Comparison of ENCODE assay signal across 8 cellular contexts in genomic region chr3:129003578-129004112, GRCh38. TPM values are rescaled to one million over a fixed set of nuclear protein-coding genes. Genes with fewer than 3 reads are reported as not detected.
A peak's percentile ranks its signal among the peaks of the same experiment; 100 is the strongest.
DNase-seq lines count a peak whose midpoint lies in the region; ATAC-seq, FAIRE-seq and TF ChIP-seq lines count a peak whose summit lies in the region.

No MANE protein-coding gene starts in this region.

- peaks cover 15% of the 10 kb centered on the region for H3K4me1 ChIP-seq in endothelial cell of umbilical vein (ENCODE audit: control insufficient read depth, extremely low read depth, insufficient read depth, low read length)
- H3K4me1 ChIP-seq in rectal smooth muscle tissue (ENCODE audit: control insufficient read depth, insufficient read depth, low read length) = peaks cover 8% of the 10 kb centered on the region

- H3K9me3 ChIP-seq in endothelial cell of umbilical vein (replicated peaks; ENCODE audit: control insufficient read depth, insufficient read depth, low read length) = no peaks in the 10 kb centered on the region

- no peaks in the 10 kb centered on the region for H3K9me1 ChIP-seq in endothelial cell of umbilical vein (replicated peaks; ENCODE audit: control insufficient read depth, extremely low read depth, insufficient read depth, low read length)

- CTCF ChIA-PET in activated CD4-positive, alpha-beta T cell treated with anti-CD3 and anti-CD28 coated beads for 36 hours (lab: Charles Lee) = interaction anchor here (0.6 to 2.2 kb wide), 10 partner anchors 10 to 221 kb away, joined by 3 to 12 read pairs (median 4); no protein-coding TSS in a partner anchor
- CTCF ChIA-PET in endothelial cell of umbilical vein (lab: Charles Lee) (interaction anchor here (1.2 to 3.2 kb wide), 4 partner anchors 12 to 49 kb away, joined by 3 to 26 read pairs (median 14); no protein-coding TSS in a partner anchor), HEK293T (lab: Yijun Ruan, JAX) (no interaction called here)

- dilution Hi-C loops in endothelial cell of umbilical vein (cut with MboI; ENCODE audit: extremely low pct_ligation_motif_present, low sequenced_read_pairs) = no loop called here

- intact Hi-C loops in activated CD4-positive, alpha-beta T cell treated with anti-CD3 and anti-CD28 coated beads for 36 hours (cut with DNase I, micrococcal nuclease) = no loop called here
- intact Hi-C loops in endothelial cell of umbilical vein (cut with micrococcal nuclease) = no loop called here

- H2AFZ ChIP-seq in endothelial cell of umbilical vein (ENCODE audit: low read depth, low read length) = peak overlapping the region; percentile 39

- H3K27me3 ChIP-seq in endothelial cell of umbilical vein (ENCODE audit: control insufficient read depth in 2 of 2, insufficient read depth in 2 of 2, low read length in 2 of 2) (peaks cover 26 to 45% of the 10 kb centered on the region in 2 experiments), rectal smooth muscle tissue (ENCODE audit: control insufficient read depth, insufficient read depth, low read length) (peaks cover 14% of the 10 kb centered on the region), brain microvascular endothelial cell (replicated peaks) (peaks cover 62% of the 10 kb centered on the region)

- H3K27ac ChIP-seq in endothelial cell of umbilical vein (ENCODE audit: insufficient read depth, low read depth, low read length) = no peak overlapping the region
- H3K27ac ChIP-seq in rectal smooth muscle tissue (ENCODE audit: low read depth, low read length) = no peak overlapping the region
- no peak overlapping the region for H3K27ac ChIP-seq in brain microvascular endothelial cell

- FAIRE-seq in endothelial cell of umbilical vein (lab: Jason Lieb, UNC) = no peak

- H3K4me2 ChIP-seq in endothelial cell of umbilical vein (ENCODE audit: insufficient read depth, low read length) = no peak overlapping the region

- H4K20me1 ChIP-seq in endothelial cell of umbilical vein (replicated peaks; ENCODE audit: control insufficient read depth, extremely low read depth, insufficient read depth, low read length) = no peaks in the 10 kb centered on the region

- no peaks in the 10 kb centered on the region for H3K79me2 ChIP-seq in endothelial cell of umbilical vein (ENCODE audit: control insufficient read depth, insufficient read depth, low read length)

- peaks cover 36% of the 10 kb centered on the region for H3K4me1 Mint-ChIP-seq in activated CD4-positive, alpha-beta T cell treated with anti-CD3 and anti-CD28 coated beads for 36 hours

- in situ Hi-C loops in brain microvascular endothelial cell (cut with HindIII; ENCODE audit: low pct_ligation_motif_present, low sequenced_read_pairs) = no loop called here

- H3K27me3 Mint-ChIP-seq in activated CD4-positive, alpha-beta T cell treated with anti-CD3 and anti-CD28 coated beads for 36 hours = peaks cover 27% of the 10 kb centered on the region

- H3K9me3 Mint-ChIP-seq in activated CD4-positive, alpha-beta T cell treated with anti-CD3 and anti-CD28 coated beads for 36 hours (ENCODE audit: low read depth) = no peaks in the 10 kb centered on the region

- TF ChIP-seq CTCF in endothelial cell of umbilical vein (IDR thresholded peaks at IDR 0.05; ENCODE audit: extremely low read depth in 1 of 2, insufficient read depth in 1 of 2, low read depth in 1 of 2, low read length in 2 of 2) = peak in 1 of 2 donors; percentile 12
- no peak for TF ChIP-seq CTCF in brain microvascular endothelial cell (IDR thresholded peaks at IDR 0.05; ENCODE audit: low read depth, low read length, missing control alignments)

- ATAC-seq in activated CD4-positive, alpha-beta T cell treated with anti-CD3 and anti-CD28 coated beads for 36 hours = peak; percentile 74

- no peak overlapping the region for H3K9ac ChIP-seq in endothelial cell of umbilical vein (replicated peaks; ENCODE audit: extremely low read depth, insufficient read depth, low read length)
- H3K9ac ChIP-seq in rectal smooth muscle tissue (ENCODE audit: low read length) = no peak overlapping the region

- H3K36me3 ChIP-seq in endothelial cell of umbilical vein (ENCODE audit: control insufficient read depth in 2 of 2, extremely low read depth in 1 of 2, insufficient read depth in 2 of 2, low read length in 2 of 2) = no peaks in the 10 kb centered on the region
- peaks cover 3% of the 10 kb centered on the region for H3K36me3 ChIP-seq in rectal smooth muscle tissue (ENCODE audit: control insufficient read depth, insufficient read depth, low read length)
- no peaks in the 10 kb centered on the region for H3K36me3 ChIP-seq in brain microvascular endothelial cell (replicated peaks)

- H3K4me3 Mint-ChIP-seq in activated CD4-positive, alpha-beta T cell treated with anti-CD3 and anti-CD28 coated beads for 36 hours = peak overlapping the region; percentile 52

- DNase-seq in NCI-H2029 (lab: John Stamatoyannopoulos, UW) (peak; percentile 81), NCI-H2029 treated with DMSO at 0.1 percent for 48 hours (lab: John Stamatoyannopoulos, UW) (no peak), endothelial cell of umbilical vein (ENCODE audit: low read depth, low spot score) (no peak), superior temporal gyrus (ENCODE audit: extremely low spot score) (no peak), HEK293T (ENCODE audit: extremely low spot score) (no peak), brain microvascular endothelial cell (no peak)
- DNase-seq in activated CD4-positive, alpha-beta T cell treated with anti-CD3 and anti-CD28 coated beads for 36 hours = peak; percentile 77

- H3K27ac Mint-ChIP-seq in activated CD4-positive, alpha-beta T cell treated with anti-CD3 and anti-CD28 coated beads for 36 hours = no peak overlapping the region

- TF ChIP-seq POLR2A in endothelial cell of umbilical vein (IDR thresholded peaks at IDR 0.05; ENCODE audit: low read depth, low read length) = no peak

- no TSS peak for BruUV-seq in endothelial cell of umbilical vein (replicated peaks; lab: Mats Ljungman, UMichigan)

- H3K4me3 ChIP-seq in endothelial cell of umbilical vein (replicated peaks in 1 of 3; ENCODE audit: insufficient read depth in 1 of 3, low read depth in 1 of 3, low read length in 3 of 3) = no peak overlapping the region
- H3K4me3 ChIP-seq in rectal smooth muscle tissue (ENCODE audit: low read length) = peak overlapping the region; percentile 55
- no peak overlapping the region for H3K4me3 ChIP-seq in brain microvascular endothelial cell (ENCODE audit: low read depth, low read length)

- no peaks in the 10 kb centered on the region for H3K36me3 Mint-ChIP-seq in activated CD4-positive, alpha-beta T cell treated with anti-CD3 and anti-CD28 coated beads for 36 hours (ENCODE audit: low read depth)

- POLR2A ChIA-PET in activated CD4-positive, alpha-beta T cell treated with anti-CD3 and anti-CD28 coated beads for 36 hours (lab: Charles Lee) = interaction anchor here (1.2 to 1.7 kb wide), 2 partner anchors 9 to 12 kb away, joined by 4 read pairs; partner anchors contain the start of gene CFAP92
- POLR2A ChIA-PET in endothelial cell of umbilical vein (lab: Charles Lee) = no interaction called here
- POLR2A ChIA-PET in HEK293T (lab: Yijun Ruan, JAX) = no interaction called here

TF ChIP-seq in endothelial cell of umbilical vein, 7 proteins besides CTCF, POLR2A, EP300 and RAD21 (continues in another document):
- TF ChIP-seq FOS (IDR thresholded peaks at IDR 0.05; ENCODE audit: borderline replicate concordance, insufficient read depth, low read length) (no peak), JUN (IDR thresholded peaks at IDR 0.05; ENCODE audit: borderline replicate concordance, insufficient read depth, insufficient read length, low read depth) (no peak)

TF ChIP-seq in HEK293T, 16 proteins besides CTCF, POLR2A, EP300 and RAD21 (continues in another document):
- TF ChIP-seq CTBP1 (IDR thresholded peaks at IDR 0.05; ENCODE audit: borderline replicate concordance) (no peak), FOXA1 (IDR thresholded peaks at IDR 0.05) (no peak), ARNT (IDR thresholded peaks at IDR 0.05) (no peak)

RNA-seq across cellular contexts. Expression of gene EFCC1, which starts 2.5 kb away (rescaled TPM):
- total RNA-seq in activated CD4-positive, alpha-beta T cell treated with anti-CD3 and anti-CD28 coated beads for 36 hours = under 1 TPM; 0.19 to 0.39 TPM
- 0.58 and 0.73 TPM in 2 replicates for total RNA-seq in endothelial cell of umbilical vein
- 1.3 and 1.6 TPM in 2 replicates for polyA plus RNA-seq in endothelial cell of umbilical vein
- 0.44 and 0.51 TPM in 2 replicates for polyA plus RNA-seq in endothelial cell of umbilical vein (2011; cell fraction: cytosol; rRNA removed)
- 1.7 and 3.1 TPM in 2 replicates for polyA plus RNA-seq in endothelial cell of umbilical vein (2011; cell fraction: nucleus; rRNA removed)
- polyA plus RNA-seq in endothelial cell of umbilical vein (2012) = 0.05 and 0.31 TPM in 2 replicates
- polyA minus RNA-seq in endothelial cell of umbilical vein = 0.19 and 1.6 TPM in 2 replicates
- not detected for polyA minus RNA-seq in endothelial cell of umbilical vein (2011; cell fraction: cytosol; rRNA and poly(A)+ RNA removed)
- polyA minus RNA-seq in endothelial cell of umbilical vein (2011; cell fraction: nucleus; rRNA and poly(A)+ RNA removed) = 0.48 and 0.87 TPM in 2 replicates

RNA-seq across cellular contexts. Expression of gene CFAP92, which starts 9.8 kb away (rescaled TPM):
- total RNA-seq in activated CD4-positive, alpha-beta T cell treated with anti-CD3 and anti-CD28 coated beads for 36 hours = under 1 TPM; 0.64 to 0.88 TPM
- total RNA-seq in endothelial cell of umbilical vein = 0.21 and 0.62 TPM in 2 replicates
- polyA plus RNA-seq in endothelial cell of umbilical vein = 0.04 and 0.10 TPM in 2 replicates
- 0.09 and 0.10 TPM in 2 replicates for polyA plus RNA-seq in endothelial cell of umbilical vein (2011; cell fraction: cytosol; rRNA removed)
- polyA plus RNA-seq in endothelial cell of umbilical vein (2011; cell fraction: nucleus; rRNA removed) = 0.21 and 0.25 TPM in 2 replicates
- polyA plus RNA-seq in endothelial cell of umbilical vein (2012) = 0.16 TPM in 1 of 2 replicates, not detected in the other
- polyA minus RNA-seq in endothelial cell of umbilical vein = 0.05 and 0.40 TPM in 2 replicates
- polyA minus RNA-seq in endothelial cell of umbilical vein (2011; cell fraction: cytosol; rRNA and poly(A)+ RNA removed) = not detected
- polyA minus RNA-seq in endothelial cell of umbilical vein (2011; cell fraction: nucleus; rRNA and poly(A)+ RNA removed) = 0.05 and 0.19 TPM in 2 replicates

RNA-seq across cellular contexts. Expression of gene GP9, which starts 56.9 kb away (rescaled TPM):
- total RNA-seq in activated CD4-positive, alpha-beta T cell treated with anti-CD3 and anti-CD28 coated beads for 36 hours = not detected
- total RNA-seq in endothelial cell of umbilical vein = not detected in 2 replicates
- not detected in 2 replicates for polyA plus RNA-seq in endothelial cell of umbilical vein
- not detected in 2 replicates for polyA plus RNA-seq in endothelial cell of umbilical vein (2011; cell fraction: cytosol; rRNA removed)
- not detected in 2 replicates for polyA plus RNA-seq in endothelial cell of umbilical vein (2011; cell fraction: nucleus; rRNA removed)
- polyA plus RNA-seq in endothelial cell of umbilical vein (2012) = not detected in 2 replicates
- not detected in 2 replicates for polyA minus RNA-seq in endothelial cell of umbilical vein
- polyA minus RNA-seq in endothelial cell of umbilical vein (2011; cell fraction: cytosol; rRNA and poly(A)+ RNA removed) = not detected
- polyA minus RNA-seq in endothelial cell of umbilical vein (2011; cell fraction: nucleus; rRNA and poly(A)+ RNA removed) = not detected in 2 replicates

Comparison
In these comparisons a context has a peak if more than half of its experiments do, and no peak if none do; other contexts are left out.
1. DNase-seq: peak in NCI-H2029 (single experiment) and activated CD4-positive, alpha-beta T cell treated with anti-CD3 and anti-CD28 coated beads for 36 hours (single experiment); none in NCI-H2029 treated with DMSO at 0.1 percent for 48 hours (single experiment), endothelial cell of umbilical vein (single experiment), superior temporal gyrus (single experiment), HEK293T (single experiment) and brain microvascular endothelial cell (single experiment).